In genomic region chr4:126007142-126007541, GRCh38 we compare ENCODE assay signal across 35 cellular contexts.
"Had no signal": no experiment of that assay in that cellular context is flagged by ENCODE, and none has a peak within 500 bp of the region (broad histone marks: within the 10 kb centered on the region; RNA-seq: fewer than 3 reads in every experiment).

No MANE protein-coding gene starts in this region.

- H3K4me3 ChIP-seq: MG63 had no signal

- DNase-seq: Karpas-422, Kasumi-1, MG63, MM.1S, MV-4-11, NCI-H1048, NCI-H1092, NCI-H1092 treated with DMSO at 0.1 percent for 48 hours, NCI-H1105, NCI-H1105 treated with DMSO at 0.1 percent for 48 hours, NCI-H1417, NCI-H1417 treated with DMSO at 0.1 percent for 48 hours, NCI-H1436, NCI-H1436 treated with DMSO at 0.1 percent for 48 hours, NCI-H146, NCI-H1694, NCI-H1694 treated with DMSO at 0.1 percent for 48 hours, NCI-H187, NCI-H187 treated with DMSO at 0.1 percent for 48 hours, NCI-H1930, NCI-H2029, NCI-H2029 treated with DMSO at 0.1 percent for 48 hours, NCI-H2081, NCI-H2081 treated with DMSO at 0.1 percent for 48 hours, NCI-H2107, NCI-H2171, NCI-H2171 treated with DMSO at 0.1 percent for 48 hours, NCI-H2227 treated with DMSO at 0.1 percent for 48 hours, NCI-H226, NCI-H345, NCI-H446, NCI-H446 treated with DMSO at 0.1 percent for 48 hours, NCI-H510A, NCI-H510A treated with DMSO at 0.1 percent for 48 hours, NCI-H524 had no signal

- H3K36me3 ChIP-seq: MG63 had no signal

- H3K27me3 ChIP-seq: MG63 had no signal
